ENCODE assay signal across 8 cellular contexts in genomic region chr10:96765406-96766240, GRCh38. TPM values are rescaled to one million over a fixed set of nuclear protein-coding genes. Genes with fewer than 3 reads are reported as not detected.
DNase-seq lines count a peak whose midpoint lies in the region; ATAC-seq, FAIRE-seq and TF ChIP-seq lines count a peak whose summit lies in the region.

No MANE protein-coding gene starts in this region.

- CTCF ChIA-PET in HepG2 (lab: Yijun Ruan, JAX; ENCODE audit: low intra/inter-chr PET ratio, low total read pairs) = interaction anchor here (1.2 to 2.8 kb wide), 4 partner anchors 65 to 145 kb away, joined by 4 to 48 read pairs (median 4); partner anchors contain the start of gene LCOR

- peak; percentile 86 for TF ChIP-seq RAD21 in HepG2 (CRISPR knock-in tag; IDR thresholded peaks at IDR 0.05)

- TF ChIP-seq EP300 in HepG2 (IDR thresholded peaks at IDR 0.05; ENCODE audit: low read depth in 2 of 2, low read length in 2 of 2) = no peak
- no peak for TF ChIP-seq EP300 in HepG2 (CRISPR knock-in tag; IDR thresholded peaks at IDR 0.05; ENCODE audit: borderline replicate concordance)

- 16% methylated on average over 8 of the region's 9 CpGs for whole genome bisulfite sequencing in HepG2 (ENCODE audit: low lambda C conversion rate)

- H3K4me1 Mint-ChIP-seq in central memory CD8-positive, alpha-beta T cell = peaks cover 5% of the 10 kb centered on the region

- no peak overlapping the region for H3K27ac ChIP-seq in MM.1S (ENCODE audit: low read length)
- H3K27ac ChIP-seq in HepG2 (ENCODE audit: extremely low read length, insufficient read depth, low read length) = no peak overlapping the region

- no peak overlapping the region for H3K27ac Mint-ChIP-seq in central memory CD8-positive, alpha-beta T cell (ENCODE audit: low read depth)

- peak; percentile 49 for FAIRE-seq in HepG2 (lab: Jason Lieb, UNC)

- TF ChIP-seq CTCF in MM.1S (IDR thresholded peaks at IDR 0.05; ENCODE audit: low read length) (peak; percentile 93), HepG2 (CRISPR knock-in tag; IDR thresholded peaks at IDR 0.05) (peak; percentile 92)

- H3K4me3 ChIP-seq in MM.1S (ENCODE audit: low read length) = no peak overlapping the region
- no peak overlapping the region for H3K4me3 ChIP-seq in HepG2 (replicated peaks in 1 of 3; ENCODE audit: insufficient read depth in 1 of 3, low read depth in 2 of 3, low read length in 3 of 3)

- in situ Hi-C loops in HepG2 (cut with HindIII; ENCODE audit: extremely low pct_ligation_motif_present, low pct_unique_long_range_greater_than_20kb) = loop anchor here (5.0 kb wide), 1 partner anchor 62 kb away; no protein-coding TSS in a partner anchor

- H3K79me2 ChIP-seq in MM.1S (ENCODE audit: low read length) = no peaks in the 10 kb centered on the region
- no peaks in the 10 kb centered on the region for H3K79me2 ChIP-seq in HepG2 (ENCODE audit: insufficient read depth, low read length)

- H3K27me3 ChIP-seq in MM.1S (replicated peaks; ENCODE audit: insufficient read depth, low read length) = no peaks in the 10 kb centered on the region
- no peaks in the 10 kb centered on the region for H3K27me3 ChIP-seq in HepG2 (ENCODE audit: control insufficient read depth in 1 of 2, insufficient read depth in 2 of 2, low read length in 2 of 2)

- peak; percentile 86 for ATAC-seq in central memory CD8-positive, alpha-beta T cell (replicated peaks; ENCODE audit: extremely low read depth, poor library complexity, severe bottlenecking)
- ATAC-seq in HepG2 (peak; percentile 97), HG02840 (IDR thresholded peaks at IDR 0.05; ENCODE audit: low FRiP score, unreplicated experiment) (no peak)

- peaks cover 1% of the 10 kb centered on the region for H3K36me3 Mint-ChIP-seq in central memory CD8-positive, alpha-beta T cell (ENCODE audit: insufficient read depth)

- H3K9me3 ChIP-seq in MM.1S (replicated peaks; ENCODE audit: insufficient read depth, low read length) (no peaks in the 10 kb centered on the region), HepG2 (ENCODE audit: low read length) (no peaks in the 10 kb centered on the region)

- POLR2A ChIA-PET in HepG2 (lab: Yijun Ruan, JAX) = no interaction called here

- no peak overlapping the region for H3K9ac ChIP-seq in MM.1S (ENCODE audit: low read length)
- no peak overlapping the region for H3K9ac ChIP-seq in HepG2 (ENCODE audit: insufficient read depth, low read depth, low read length)

- H3K36me3 ChIP-seq in MM.1S (replicated peaks; ENCODE audit: insufficient read depth, low read length) (no peaks in the 10 kb centered on the region), HepG2 (replicated peaks in 1 of 2; ENCODE audit: control insufficient read depth in 1 of 2, insufficient read depth in 2 of 2, low read length in 2 of 2) (no peaks in the 10 kb centered on the region)

- H2AFZ ChIP-seq in MM.1S (ENCODE audit: low read length) (no peak overlapping the region; the same call in 1 of the 2 replicates), HepG2 (ENCODE audit: low read length) (no peak overlapping the region)

- H3K9me3 Mint-ChIP-seq in central memory CD8-positive, alpha-beta T cell = no peaks in the 10 kb centered on the region

- H3K4me3 Mint-ChIP-seq in central memory CD8-positive, alpha-beta T cell = no peak overlapping the region

- DNase-seq in NCI-H748 (lab: John Stamatoyannopoulos, UW; ENCODE audit: unreplicated experiment) = peak; percentile 8
- no peak for DNase-seq in NCI-H748 treated with DMSO at 0.1 percent for 48 hours (lab: John Stamatoyannopoulos, UW)
- DNase-seq in MM.1S = peak; percentile 65
- DNase-seq in activated CD4-positive, alpha-beta T cell treated with anti-CD3 and anti-CD28 coated beads for 1 hour = peak; percentile 60
- DNase-seq in central memory CD8-positive, alpha-beta T cell (ENCODE audit: low spot score in 2 of 2) = peak; percentile 58 to 64
- DNase-seq in HepG2 (ENCODE audit: low spot score) = peak; percentile 62
- peak; percentile 56 to 71 (median 59) for DNase-seq in stimulated activated CD4-positive, alpha-beta T cell treated with anti-CD3 and anti-CD28 coated beads, TNF-alpha, amount 100 ng/mL, for 48 hours (ENCODE audit: low read depth in 3 of 3)

- H3F3A ChIP-seq in MM.1S (ENCODE audit: insufficient read depth, low read length) = no peaks in the 10 kb centered on the region

- intact Hi-C loops in HepG2 (cut with micrococcal nuclease; ENCODE audit: unreplicated experiment) = loop anchor here (1.0 to 2.0 kb wide), 2 partner anchors 65 to 259 kb away; no protein-coding TSS in a partner anchor

- no peaks in the 10 kb centered on the region for H3K27me3 Mint-ChIP-seq in central memory CD8-positive, alpha-beta T cell

- H4K20me1 ChIP-seq in MM.1S (ENCODE audit: insufficient read depth, low read length) (no peaks in the 10 kb centered on the region), HepG2 (ENCODE audit: insufficient read depth, low read length) (no peaks in the 10 kb centered on the region)

- H3K4me1 ChIP-seq in MM.1S (ENCODE audit: low read length) (no peaks in the 10 kb centered on the region), HepG2 (ENCODE audit: insufficient read depth, low read length) (no peaks in the 10 kb centered on the region)

- BruUV-seq in HepG2 (replicated peaks; lab: Mats Ljungman, UMichigan) = no TSS peak

- no peak for TF ChIP-seq POLR2A in HepG2 (IDR thresholded peaks at IDR 0.05; ENCODE audit: insufficient read depth in 1 of 2, low read depth in 2 of 2, low read length in 2 of 2)

- no peaks in the 10 kb centered on the region for H3K9me2 ChIP-seq in MM.1S (replicated peaks; ENCODE audit: insufficient read depth, low read length)

- H3K4me2 ChIP-seq in MM.1S (ENCODE audit: low read depth, low read length) = no peak overlapping the region
- H3K4me2 ChIP-seq in HepG2 (ENCODE audit: low read depth, low read length) = no peak overlapping the region; the same call in 1 of the 2 replicates

TF ChIP-seq in HepG2, 621 proteins besides CTCF, POLR2A, EP300 and RAD21 (continues in another document):
- TF ChIP-seq SATB2 (CRISPR knock-in tag; IDR thresholded peaks at IDR 0.05) (no peak), IRF2 (CRISPR knock-in tag; IDR thresholded peaks at IDR 0.05) (peak; percentile 56; the same call in 1 of the 2 replicates), ZNF770 (CRISPR knock-in tag; IDR thresholded peaks at IDR 0.05) (peak; percentile 79), ZNF354B (CRISPR knock-in tag; IDR thresholded peaks at IDR 0.05) (no peak), GATAD2A (CRISPR knock-in tag; IDR thresholded peaks at IDR 0.05) (peak; percentile 43; the same call in 1 of the 2 replicates), MTF1 (CRISPR knock-in tag; IDR thresholded peaks at IDR 0.05) (no peak), ZNF614 (CRISPR knock-in tag; IDR thresholded peaks at IDR 0.05; ENCODE audit: borderline replicate concordance) (0 out of 2 replicates have a peak, but pooled peaks have one; percentile 41), ZNF841 (CRISPR knock-in tag; IDR thresholded peaks at IDR 0.05; ENCODE audit: borderline replicate concordance) (no peak), MIER2 (CRISPR knock-in tag; IDR thresholded peaks at IDR 0.05) (0 out of 2 replicates have a peak, but pooled peaks have one; percentile 10), REPIN1 (CRISPR knock-in tag; IDR thresholded peaks at IDR 0.05; ENCODE audit: borderline replicate concordance, low read depth) (0 out of 2 replicates have a peak, but pooled peaks have one; percentile 35)

RNA-seq across cellular contexts. Expression of gene PIK3AP1, which starts 45.3 kb away (rescaled TPM):
- total RNA-seq in HepG2 (2016; rRNA removed; fragmentation: Illumina TruSeq; extraction: Trizol) = 13.8 and 18.5 TPM in 2 replicates
- total RNA-seq in HepG2 (2016; cell fraction: cytosol; rRNA removed; fragmentation: Illumina TruSeq; extraction: Trizol; ENCODE audit: low read depth) = 2.4 and 2.7 TPM in 2 replicates
- total RNA-seq in HepG2 (2016; cell fraction: insoluble cytoplasmic fraction; rRNA removed; fragmentation: Illumina TruSeq; extraction: Trizol) = 12.7 and 17.4 TPM in 2 replicates
- 9.7 and 10.0 TPM in 2 replicates for total RNA-seq in HepG2 (2016; cell fraction: membrane; rRNA removed; fragmentation: Illumina TruSeq; extraction: Trizol)
- 9.3 and 9.7 TPM in 2 replicates for total RNA-seq in HepG2 (2016; cell fraction: nucleus; rRNA removed; fragmentation: Illumina TruSeq; extraction: Trizol)
- 3.6 and 4.6 TPM in 2 replicates for polyA plus RNA-seq in HepG2 (2011; rRNA removed)
- polyA plus RNA-seq in HepG2 (2011; cell fraction: cytosol; rRNA removed) = 3.8 and 6.8 TPM in 2 replicates
- polyA plus RNA-seq in HepG2 (2011; cell fraction: nucleus; rRNA removed) = 1.4 and 3.6 TPM in 2 replicates
- polyA plus RNA-seq in HepG2 (2012) = 5.0 and 6.6 TPM in 2 replicates
- polyA plus RNA-seq in HepG2 (2016; cell fraction: cytosol; fragmentation: Illumina TruSeq; extraction: Trizol; ENCODE audit: low read depth) = 1.0 and 1.1 TPM in 2 replicates
- polyA plus RNA-seq in HepG2 (2016; cell fraction: insoluble cytoplasmic fraction; fragmentation: Illumina TruSeq; extraction: Trizol; ENCODE audit: low read depth) = 14.5 and 14.6 TPM in 2 replicates
- 4.6 TPM in 2 replicates for polyA plus RNA-seq in HepG2 (2016; cell fraction: membrane; fragmentation: Illumina TruSeq; extraction: Trizol; ENCODE audit: low read depth)
- polyA plus RNA-seq in HepG2 (2016; cell fraction: nucleus; fragmentation: Illumina TruSeq; extraction: Trizol; ENCODE audit: insufficient read depth, low read depth) = 7.6 and 7.8 TPM in 2 replicates
- polyA minus RNA-seq in HepG2 (2011; rRNA and poly(A)+ RNA removed; ENCODE audit: low replicate concordance) = 0.63 and 5.2 TPM in 2 replicates
- 2.9 and 6.4 TPM in 2 replicates for polyA minus RNA-seq in HepG2 (2011; cell fraction: cytosol; rRNA and poly(A)+ RNA removed)
- 3.2 and 7.1 TPM in 2 replicates for polyA minus RNA-seq in HepG2 (2011; cell fraction: nucleus; rRNA and poly(A)+ RNA removed)
